In genomic region chr3:172946061-172946460, GRCh38 we compare ENCODE assay signal across 18 cellular contexts.
"Had no signal": no experiment of that assay in that cellular context is flagged by ENCODE, and none has a peak within 500 bp of the region (broad histone marks: within the 10 kb centered on the region; RNA-seq: fewer than 3 reads in every experiment).

No MANE protein-coding gene starts in this region.

- H3K4me1 ChIP-seq: foreskin keratinocyte, heart left ventricle, psoas muscle, spleen, stomach had no signal

- H3K36me3 ChIP-seq: heart left ventricle, neutrophil, spleen, stomach, thoracic aorta had no signal

- H3K4me3 ChIP-seq: heart left ventricle, psoas muscle, spleen, stomach, thoracic aorta had no signal

- H3K9me3 ChIP-seq: heart left ventricle, neutrophil, psoas muscle, thoracic aorta had no signal

- H3K27me3 ChIP-seq: foreskin keratinocyte, heart left ventricle, neutrophil, spleen, stomach had no signal

- H3K27ac ChIP-seq: foreskin keratinocyte, heart left ventricle, neutrophil, psoas muscle, spleen, stomach, thoracic aorta had no signal

- DNase-seq: effector memory CD4-positive, alpha-beta T cell; foreskin keratinocyte; heart left ventricle; hippocampal formation; left colon; mesendoderm; naive thymus-derived CD4-positive, alpha-beta T cell; nephron progenitor cell; psoas muscle; spleen; stimulated activated CD4-positive, alpha-beta T cell treated with anti-CD3 and anti-CD28 coated beads, Interleukin-15, amount 100 ng/mL, for 24 hours; stimulated activated CD4-positive, alpha-beta T cell treated with anti-CD3 and anti-CD28 coated beads, Interleukin-1b, Interleukin-23, amount 100 ng/mL, for 48 hours; stimulated activated CD4-positive, alpha-beta T cell treated with anti-CD3 and anti-CD28 coated beads, Interleukin-4, amount 100 ng/mL, for 24 hours; stomach; substantia nigra; trophoblast cell had no signal
